In genomic region chr10:102642553-102643345, GRCh38 we compare ENCODE assay signal across 8 cellular contexts. TPM values are rescaled to one million over a fixed set of nuclear protein-coding genes. Genes with fewer than 3 reads are reported as not detected.
A peak's percentile ranks its signal among the peaks of the same experiment; 100 is the strongest.
DNase-seq lines count a peak whose midpoint lies in the region; ATAC-seq and TF ChIP-seq lines count a peak whose summit lies in the region.

No MANE protein-coding gene starts in this region.

- peak; percentile 50 to 54 for TF ChIP-seq POLR2A in uterus (IDR thresholded peaks at IDR 0.05)

- H3K9me3 Mint-ChIP-seq in activated T-helper 2 cell treated with anti-CD3 and anti-CD28 coated beads, Interferon-gamma antibody, Interleukin-2, Interleukin-4, amounts not matched to agents 10 μg/mL and 5 μg/mL and 100 μg/mL, durations not matched to agents 14 hours and 24 hours and 36 hours = no peaks in the 10 kb centered on the region
- no peaks in the 10 kb centered on the region for H3K9me3 Mint-ChIP-seq in natural killer cell treated with Interleukin-12 subunit alpha and Interleukin-12 subunit beta and Interleukin-15 and Interleukin-18, amount 100 ng/mL, for 72 hours

- no peaks in the 10 kb centered on the region for H3K9me3 ChIP-seq in GM23248 (ENCODE audit: low read depth)
- no peaks in the 10 kb centered on the region for H3K9me3 ChIP-seq in uterus

- peak overlapping the region; percentile 86 for H3K4me3 Mint-ChIP-seq in activated T-helper 2 cell treated with anti-CD3 and anti-CD28 coated beads, Interferon-gamma antibody, Interleukin-2, Interleukin-4, amounts not matched to agents 10 μg/mL and 5 μg/mL and 100 μg/mL, durations not matched to agents 14 hours and 24 hours and 36 hours (ENCODE audit: low read depth)
- peak overlapping the region; percentile 94 for H3K4me3 Mint-ChIP-seq in natural killer cell treated with Interleukin-12 subunit alpha and Interleukin-12 subunit beta and Interleukin-15 and Interleukin-18, amount 100 ng/mL, for 72 hours

- H2AFZ ChIP-seq in GM23248 = peak overlapping the region; percentile 66

- H3K27ac ChIP-seq in C4-2B = peak overlapping the region; percentile 97
- peak overlapping the region; percentile 97 for H3K27ac ChIP-seq in GM23248
- H3K27ac ChIP-seq in uterus = peak overlapping the region; percentile 97 to 100

- DNase-seq in GM23248 (peak; percentile 80), NCI-H748 (lab: John Stamatoyannopoulos, UW; ENCODE audit: unreplicated experiment) (peak; percentile 67), fibroblast of pulmonary artery (ENCODE audit: low read depth) (peak; percentile 81), uterus (peak; percentile 73 to 75), pons (ENCODE audit: low spot score) (no peak)
- DNase-seq in activated T-helper 2 cell treated with anti-CD3 and anti-CD28 coated beads, Interferon-gamma antibody, Interleukin-2, Interleukin-4, amounts not matched to agents 10 μg/mL and 5 μg/mL and 100 μg/mL, durations not matched to agents 14 hours and 24 hours and 36 hours (ENCODE audit: low spot score) = no peak
- DNase-seq in natural killer cell treated with Interleukin-12 subunit alpha and Interleukin-12 subunit beta and Interleukin-15 and Interleukin-18, amount 100 ng/mL, for 72 hours (ENCODE audit: low spot score) = no peak

- H3K4me2 ChIP-seq in GM23248 (ENCODE audit: unreplicated experiment) = peak overlapping the region; percentile 71

- ATAC-seq in natural killer cell treated with Interleukin-12 subunit alpha and Interleukin-12 subunit beta and Interleukin-15 and Interleukin-18, amount 100 ng/mL, for 72 hours = peak; percentile 1

- peaks cover 24% of the 10 kb centered on the region for H3K4me1 Mint-ChIP-seq in activated T-helper 2 cell treated with anti-CD3 and anti-CD28 coated beads, Interferon-gamma antibody, Interleukin-2, Interleukin-4, amounts not matched to agents 10 μg/mL and 5 μg/mL and 100 μg/mL, durations not matched to agents 14 hours and 24 hours and 36 hours (ENCODE audit: low read depth)
- peaks cover 26 to 29% of the 10 kb centered on the region in 2 donors for H3K4me1 Mint-ChIP-seq in natural killer cell treated with Interleukin-12 subunit alpha and Interleukin-12 subunit beta and Interleukin-15 and Interleukin-18, amount 100 ng/mL, for 72 hours (ENCODE audit: low read depth in 2 of 2)

- peak overlapping the region; percentile 96 for H3K9ac ChIP-seq in GM23248

- H3K4me3 ChIP-seq in GM23248 (peak overlapping the region; percentile 88), fibroblast of pulmonary artery (replicated peaks; ENCODE audit: low read depth, low read length) (peak overlapping the region; percentile 100), uterus (peak overlapping the region; percentile 54 to 81)

- H3K36me3 ChIP-seq in GM23248 (ENCODE audit: low read depth) (no peaks in the 10 kb centered on the region), uterus (no peaks in the 10 kb centered on the region)

- peaks cover 28% of the 10 kb centered on the region for H3K36me3 Mint-ChIP-seq in activated T-helper 2 cell treated with anti-CD3 and anti-CD28 coated beads, Interferon-gamma antibody, Interleukin-2, Interleukin-4, amounts not matched to agents 10 μg/mL and 5 μg/mL and 100 μg/mL, durations not matched to agents 14 hours and 24 hours and 36 hours (ENCODE audit: low read depth)
- no peaks in the 10 kb centered on the region for H3K36me3 Mint-ChIP-seq in natural killer cell treated with Interleukin-12 subunit alpha and Interleukin-12 subunit beta and Interleukin-15 and Interleukin-18, amount 100 ng/mL, for 72 hours

- H3K27me3 ChIP-seq in GM23248 (replicated peaks; ENCODE audit: insufficient read depth) (no peaks in the 10 kb centered on the region), uterus (no peaks in the 10 kb centered on the region)

- 1 to 2% methylated on average over 49 to 72 of the region's 73 CpGs for WGBS in GM23248 (ENCODE audit: low coverage in 1 of 2, low lambda C conversion rate in 2 of 2, missing lambda C conversion rate in 2 of 2), 2 experiments

- no peak for TF ChIP-seq CTCF in C4-2B (conservative IDR thresholded peaks at IDR 0.05)
- no peak for TF ChIP-seq CTCF in fibroblast of pulmonary artery (IDR thresholded peaks at IDR 0.05; ENCODE audit: low read length, missing control alignments)
- peak in 1 of 4 experiments; percentile 22 for TF ChIP-seq CTCF in uterus (IDR thresholded peaks at IDR 0.05)

- H3K27ac Mint-ChIP-seq in activated T-helper 2 cell treated with anti-CD3 and anti-CD28 coated beads, Interferon-gamma antibody, Interleukin-2, Interleukin-4, amounts not matched to agents 10 μg/mL and 5 μg/mL and 100 μg/mL, durations not matched to agents 14 hours and 24 hours and 36 hours = peak overlapping the region; percentile 88
- H3K27ac Mint-ChIP-seq in natural killer cell treated with Interleukin-12 subunit alpha and Interleukin-12 subunit beta and Interleukin-15 and Interleukin-18, amount 100 ng/mL, for 72 hours = peak overlapping the region; percentile 86 to 88

- no peaks in the 10 kb centered on the region for H3K27me3 Mint-ChIP-seq in activated T-helper 2 cell treated with anti-CD3 and anti-CD28 coated beads, Interferon-gamma antibody, Interleukin-2, Interleukin-4, amounts not matched to agents 10 μg/mL and 5 μg/mL and 100 μg/mL, durations not matched to agents 14 hours and 24 hours and 36 hours (ENCODE audit: low read depth)
- H3K27me3 Mint-ChIP-seq in natural killer cell treated with Interleukin-12 subunit alpha and Interleukin-12 subunit beta and Interleukin-15 and Interleukin-18, amount 100 ng/mL, for 72 hours = no peaks in the 10 kb centered on the region

- peaks cover 14% of the 10 kb centered on the region for H3F3A ChIP-seq in GM23248 (ENCODE audit: insufficient read depth)

- intact Hi-C loops in activated T-helper 2 cell treated with anti-CD3 and anti-CD28 coated beads, Interferon-gamma antibody, Interleukin-2, Interleukin-4, amounts not matched to agents 10 μg/mL and 5 μg/mL and 100 μg/mL, durations not matched to agents 14 hours and 24 hours and 36 hours (cut with micrococcal nuclease) = loop anchor here (1.0 to 10.0 kb wide), 4 partner anchors 139 to 828 kb away; partner anchors contain the start of genes NFKB2, OGA, PPRC1 and SUFU
- intact Hi-C loops in uterus (cut with DNase I; ENCODE audit: low total_unique reads) = no loop called here

- H3K4me1 ChIP-seq in GM23248 (ENCODE audit: insufficient read depth) (peaks cover 15% of the 10 kb centered on the region), uterus (peaks cover 0 to 9% of the 10 kb centered on the region in 2 donors)

- H4K20me1 ChIP-seq in GM23248 (ENCODE audit: insufficient read depth) = 0 out of 2 replicates have a peak, but pooled peaks cover 5% of the 10 kb centered on the region

- in situ Hi-C loops in GM23248 (cut with MboI) = no loop called here

- no peaks in the 10 kb centered on the region for H3K9me2 ChIP-seq in GM23248 (ENCODE audit: insufficient read depth)

- peaks cover 32% of the 10 kb centered on the region for H3K79me2 ChIP-seq in GM23248 (ENCODE audit: insufficient read depth)

RNA-seq across cellular contexts. Expression of gene TRIM8, which starts 1.5 kb away (rescaled TPM):
- 108 and 114 TPM in 2 replicates for total RNA-seq in GM23248 (2014; rRNA removed; shearing (Covaris generic))
- polyA plus RNA-seq in GM23248 (2016; fragmentation: Nextera tagmentation; extraction: Ambion mirVana) = 35.6 and 37.5 TPM in 2 replicates
- total RNA-seq in activated T-helper 2 cell treated with anti-CD3 and anti-CD28 coated beads, Interferon-gamma antibody, Interleukin-2, Interleukin-4, amounts not matched to agents 10 μg/mL and 5 μg/mL and 100 μg/mL, durations not matched to agents 14 hours and 24 hours and 36 hours = 76.7 and 82.9 TPM in 2 replicates
- 10 to 100 TPM; 50.2 to 78.5 TPM for total RNA-seq in natural killer cell treated with Interleukin-12 subunit alpha and Interleukin-12 subunit beta and Interleukin-15 and Interleukin-18, amount 100 ng/mL, for 72 hours
- total RNA-seq in uterus = 100 to 1,000 TPM in 2 of 4 donors, 10 to 100 TPM in 2; 71.2 to 119 (median 102) TPM

Comparison
In these comparisons a context has a peak if more than half of its experiments do, and no peak if none do; other contexts are left out.
1. DNase-seq: peak in GM23248 (single experiment), NCI-H748 (single experiment), fibroblast of pulmonary artery (single experiment) and uterus (2 of 2); none in activated T-helper 2 cell treated with anti-CD3 and anti-CD28 coated beads, Interferon-gamma antibody, Interleukin-2, Interleukin-4, amounts not matched to agents 10 μg/mL and 5 μg/mL and 100 μg/mL, durations not matched to agents 14 hours and 24 hours and 36 hours (single experiment), natural killer cell treated with Interleukin-12 subunit alpha and Interleukin-12 subunit beta and Interleukin-15 and Interleukin-18, amount 100 ng/mL, for 72 hours (single experiment) and pons (single experiment).
2. Peak in every context shown above with its lines, with median percentiles within 50 percentile points of each other: H3K27ac ChIP-seq and H3K4me3 ChIP-seq.